ENCODE assay signal across 11 cellular contexts in the genomic region with DNA sequence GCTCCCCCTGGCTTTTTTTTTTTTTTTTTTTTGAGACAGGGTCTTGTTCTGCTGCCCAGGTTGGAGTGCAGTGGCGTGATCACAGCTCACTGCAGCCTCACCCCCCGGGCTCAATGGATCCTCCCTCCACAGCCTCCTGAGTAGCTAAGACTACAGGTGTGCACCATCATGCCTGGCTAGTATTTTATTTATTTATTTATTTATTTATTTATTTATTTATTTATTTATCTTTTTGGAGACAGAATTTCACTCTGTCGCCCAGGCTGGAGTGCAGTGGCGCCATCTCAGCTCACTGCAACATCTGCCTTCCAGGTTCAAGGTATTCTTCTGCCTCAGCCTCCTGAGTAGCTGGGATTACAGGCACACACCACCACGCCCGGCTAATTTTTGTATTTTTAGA. TPM values are rescaled to one million over a fixed set of nuclear protein-coding genes. Genes with fewer than 3 reads are reported as not detected.
DNase-seq lines count a peak whose midpoint lies in the region; ATAC-seq and TF ChIP-seq lines count a peak whose summit lies in the region.
"Not testable (repeated sequence)": the region's sequence is repeated elsewhere in the genome, so short reads cannot be mapped to it uniquely, and the experiment has no call there.
"Had no signal": no experiment of that assay in that cellular context is flagged by ENCODE, and none has a peak within 500 bp of the region (broad histone marks: within the 10 kb centered on the region; RNA-seq: fewer than 3 reads in every experiment).

No MANE protein-coding gene starts in this region.

- not testable (repeated sequence) for ATAC-seq in activated T-helper 17 cell treated with anti-CD3 and anti-CD28 coated beads, Interleukin-2, amount 50 U/mL, for 72 hours (replicated peaks); effector memory CD8-positive, alpha-beta T cell (replicated peaks); natural killer cell treated with Interleukin-12 subunit alpha and Interleukin-12 subunit beta and Interleukin-15 and Interleukin-18, amount 100 ng/mL, for 72 hours

- not testable (repeated sequence) for H3K9me2 ChIP-seq in PC-9 (ENCODE audit: insufficient read depth)

- BruUV-seq in PC-9 (replicated peaks; lab: Mats Ljungman, UMichigan): not testable (repeated sequence)

- not testable (repeated sequence) for H4K20me1 ChIP-seq in PC-9 (ENCODE audit: insufficient read depth)

- not testable (repeated sequence) for H3K79me2 ChIP-seq in ACC112 (ENCODE audit: control insufficient read depth, insufficient read depth, low read length, unreplicated experiment); PC-9 (ENCODE audit: low read depth)

- not testable (repeated sequence) for H3K36me3 Mint-ChIP-seq in activated T-helper 17 cell treated with anti-CD3 and anti-CD28 coated beads, Interleukin-2, amount 50 U/mL, for 72 hours (ENCODE audit: low read depth); effector memory CD8-positive, alpha-beta T cell (ENCODE audit: insufficient read depth); natural killer cell treated with Interleukin-12 subunit alpha and Interleukin-12 subunit beta and Interleukin-15 and Interleukin-18, amount 100 ng/mL, for 72 hours; type B pancreatic cell

- not testable (repeated sequence) for H3K9me3 Mint-ChIP-seq in activated T-helper 17 cell treated with anti-CD3 and anti-CD28 coated beads, Interleukin-2, amount 50 U/mL, for 72 hours; effector memory CD8-positive, alpha-beta T cell; natural killer cell treated with Interleukin-12 subunit alpha and Interleukin-12 subunit beta and Interleukin-15 and Interleukin-18, amount 100 ng/mL, for 72 hours; type B pancreatic cell

- TF ChIP-seq CTCF in PC-9 (conservative IDR thresholded peaks at IDR 0.05); type B pancreatic cell (conservative IDR thresholded peaks at IDR 0.05): not testable (repeated sequence)

- peak overlapping the region; percentile 29 for H3K27ac Mint-ChIP-seq in activated T-helper 17 cell treated with anti-CD3 and anti-CD28 coated beads, Interleukin-2, amount 50 U/mL, for 72 hours
- H3K27ac Mint-ChIP-seq in effector memory CD8-positive, alpha-beta T cell: peak overlapping the region; percentile 3 to 86
- H3K27ac Mint-ChIP-seq in natural killer cell treated with Interleukin-12 subunit alpha and Interleukin-12 subunit beta and Interleukin-15 and Interleukin-18, amount 100 ng/mL, for 72 hours: peak overlapping the region; percentile 24 to 26
- H3K27ac Mint-ChIP-seq in type B pancreatic cell: peak overlapping the region; percentile 68

- H3K27me3 Mint-ChIP-seq in activated T-helper 17 cell treated with anti-CD3 and anti-CD28 coated beads, Interleukin-2, amount 50 U/mL, for 72 hours: peaks cover 19% of the 10 kb centered on the region
- peaks cover 22 to 61% of the 10 kb centered on the region in 2 donors for H3K27me3 Mint-ChIP-seq in effector memory CD8-positive, alpha-beta T cell
- peaks cover 14 to 36% of the 10 kb centered on the region in 2 donors for H3K27me3 Mint-ChIP-seq in natural killer cell treated with Interleukin-12 subunit alpha and Interleukin-12 subunit beta and Interleukin-15 and Interleukin-18, amount 100 ng/mL, for 72 hours
- not testable (repeated sequence) for H3K27me3 Mint-ChIP-seq in type B pancreatic cell

- H3K4me1 ChIP-seq in ACC112 (ENCODE audit: control insufficient read depth, insufficient read depth, low read length, unreplicated experiment); HUES48 (ENCODE audit: control insufficient read depth, insufficient read depth, low read length): not testable (repeated sequence)
- peaks cover 12% of the 10 kb centered on the region for H3K4me1 ChIP-seq in PC-9 (replicated peaks; ENCODE audit: insufficient read depth)

- H3K9me3 ChIP-seq in HUES48 (ENCODE audit: control insufficient read depth, insufficient read depth, low read length); PC-9 (ENCODE audit: insufficient read depth, low read depth): not testable (repeated sequence)

- not testable (repeated sequence) for DNase-seq in PC-9; effector memory CD8-positive, alpha-beta T cell; natural killer cell treated with Interleukin-12 subunit alpha and Interleukin-12 subunit beta and Interleukin-15 and Interleukin-18, amount 100 ng/mL, for 72 hours (ENCODE audit: low spot score); type B pancreatic cell (ENCODE audit: extremely low spot score, unreplicated experiment)

- peaks cover 16% of the 10 kb centered on the region for H3K4me1 Mint-ChIP-seq in activated T-helper 17 cell treated with anti-CD3 and anti-CD28 coated beads, Interleukin-2, amount 50 U/mL, for 72 hours
- H3K4me1 Mint-ChIP-seq in effector memory CD8-positive, alpha-beta T cell (ENCODE audit: low read depth in 2 of 2): peaks cover 15 to 27% of the 10 kb centered on the region in 2 donors
- H3K4me1 Mint-ChIP-seq in natural killer cell treated with Interleukin-12 subunit alpha and Interleukin-12 subunit beta and Interleukin-15 and Interleukin-18, amount 100 ng/mL, for 72 hours (ENCODE audit: low read depth in 2 of 2): peaks cover 28 to 34% of the 10 kb centered on the region in 2 donors
- H3K4me1 Mint-ChIP-seq in type B pancreatic cell (ENCODE audit: unreplicated experiment): peaks cover 44% of the 10 kb centered on the region

- intact Hi-C loops in PC-9 (cut with micrococcal nuclease; ENCODE audit: unreplicated experiment): not testable (repeated sequence)

- peaks cover 47% of the 10 kb centered on the region for H3K27me3 ChIP-seq in ACC112 (ENCODE audit: insufficient read depth, low read length)
- H3K27me3 ChIP-seq in HUES48 (ENCODE audit: control insufficient read depth, insufficient read depth, low read length); PC-9 (ENCODE audit: insufficient read depth, low read depth): not testable (repeated sequence)

- H3K27ac ChIP-seq in ACC112 (ENCODE audit: low read depth, low read length): peak overlapping the region; percentile 82
- peak overlapping the region; percentile 63 for H3K27ac ChIP-seq in HUES48 (ENCODE audit: low read depth, low read length)
- peak overlapping the region; percentile 78 for H3K27ac ChIP-seq in PC-9

- POLR2A ChIA-PET in PC-9 (lab: Charles Lee; ENCODE audit: unreplicated experiment): interaction anchor here (0.7 kb wide), 1 partner anchor 11 kb away, joined by 4 read pairs; no protein-coding TSS in a partner anchor

- CTCF ChIA-PET in PC-9 (lab: Charles Lee): not testable (repeated sequence)

- H3K4me3 Mint-ChIP-seq in activated T-helper 17 cell treated with anti-CD3 and anti-CD28 coated beads, Interleukin-2, amount 50 U/mL, for 72 hours: peak overlapping the region; percentile 1
- peak overlapping the region in 1 of 2 donors; percentile 4 for H3K4me3 Mint-ChIP-seq in effector memory CD8-positive, alpha-beta T cell
- H3K4me3 Mint-ChIP-seq in natural killer cell treated with Interleukin-12 subunit alpha and Interleukin-12 subunit beta and Interleukin-15 and Interleukin-18, amount 100 ng/mL, for 72 hours; type B pancreatic cell: not testable (repeated sequence)

- not testable (repeated sequence) for H2AFZ ChIP-seq in ACC112 (ENCODE audit: low read length, unreplicated experiment); PC-9

- not testable (repeated sequence) for H3K4me3 ChIP-seq in ACC112 (ENCODE audit: low read depth, low read length); HUES48 (ENCODE audit: low read depth, low read length); PC-9

- not testable (repeated sequence) for H3K9ac ChIP-seq in HUES48 (ENCODE audit: low read depth, low read length)

- H3F3A ChIP-seq in PC-9 (ENCODE audit: insufficient read depth, low read depth): peaks cover 14% of the 10 kb centered on the region

- H3K4me2 ChIP-seq in PC-9: peak overlapping the region; percentile 44; the same call in 1 of the 2 replicates

- H3K36me3 ChIP-seq in ACC112 (ENCODE audit: insufficient read depth, low read length); HUES48 (ENCODE audit: control insufficient read depth, insufficient read depth, low read length); PC-9 (ENCODE audit: low read depth): not testable (repeated sequence)

RNA-seq across cellular contexts. Expression of a gene that starts 10.3 kb away (rescaled TPM):
- total RNA-seq in PC-9 (2021): 3.0 and 4.8 TPM in 2 replicates
- total RNA-seq in activated T-helper 17 cell treated with anti-CD3 and anti-CD28 coated beads, Interleukin-2, amount 50 U/mL, for 72 hours: 1 to 10 TPM; 2.1 to 3.7 TPM
- 1 to 10 TPM; 1.4 to 1.8 TPM for total RNA-seq in natural killer cell treated with Interleukin-12 subunit alpha and Interleukin-12 subunit beta and Interleukin-15 and Interleukin-18, amount 100 ng/mL, for 72 hours
- 38.3 and 102 TPM in 2 replicates for total RNA-seq in type B pancreatic cell (ENCODE audit: low replicate concordance)

RNA-seq across cellular contexts. Expression of a gene that starts 24.7 kb away (rescaled TPM):
- total RNA-seq in PC-9 (2021) (12.5 and 13.1 TPM in 2 replicates), type B pancreatic cell (ENCODE audit: low replicate concordance) (3.3 and 20.3 TPM in 2 replicates)
- not detected for total RNA-seq in activated T-helper 17 cell treated with anti-CD3 and anti-CD28 coated beads, Interleukin-2, amount 50 U/mL, for 72 hours
- not detected for total RNA-seq in natural killer cell treated with Interleukin-12 subunit alpha and Interleukin-12 subunit beta and Interleukin-15 and Interleukin-18, amount 100 ng/mL, for 72 hours
- total RNA-seq: B cell; CD8-positive, alpha-beta T cell; GM23248; IMR-90 had no signal

RNA-seq across cellular contexts. Expression of a gene that starts 45.1 kb away (rescaled TPM):
- total RNA-seq in PC-9 (2021) (not detected in 2 replicates), type B pancreatic cell (ENCODE audit: low replicate concordance) (0.17 TPM in 1 of 2 replicates, not detected in the other)
- under 1 TPM in 1 of 2 donors, not detected in 1; 0.11 TPM for total RNA-seq in activated T-helper 17 cell treated with anti-CD3 and anti-CD28 coated beads, Interleukin-2, amount 50 U/mL, for 72 hours
- total RNA-seq in natural killer cell treated with Interleukin-12 subunit alpha and Interleukin-12 subunit beta and Interleukin-15 and Interleukin-18, amount 100 ng/mL, for 72 hours: not detected
- total RNA-seq: CD8-positive, alpha-beta T cell; GM23248; IMR-90 had no signal

RNA-seq across cellular contexts. Expression of a gene that starts 51.6 kb away (rescaled TPM):
- total RNA-seq in PC-9 (2021) (46.3 and 54.1 TPM in 2 replicates), type B pancreatic cell (ENCODE audit: low replicate concordance) (3.5 and 27.8 TPM in 2 replicates)
- total RNA-seq in activated T-helper 17 cell treated with anti-CD3 and anti-CD28 coated beads, Interleukin-2, amount 50 U/mL, for 72 hours: 10 to 100 TPM; 18.2 to 26.0 TPM
- 10 to 100 TPM; 11.2 to 12.7 TPM for total RNA-seq in natural killer cell treated with Interleukin-12 subunit alpha and Interleukin-12 subunit beta and Interleukin-15 and Interleukin-18, amount 100 ng/mL, for 72 hours
